In genomic region chr17:50161911-50162288, GRCh38 we compare ENCODE assay signal across 9 cellular contexts. TPM values are rescaled to one million over a fixed set of nuclear protein-coding genes. Genes with fewer than 3 reads are reported as not detected.
DNase-seq lines count a peak whose midpoint lies in the region; ATAC-seq and TF ChIP-seq lines count a peak whose summit lies in the region.
"Had no signal": no experiment of that assay in that cellular context is flagged by ENCODE, and none has a peak within 500 bp of the region (broad histone marks: within the 10 kb centered on the region; RNA-seq: fewer than 3 reads in every experiment).

No MANE protein-coding gene starts in this region.

- H3K27ac Mint-ChIP-seq in chondrocyte (ENCODE audit: unreplicated experiment) (no peak overlapping the region), nephron (peak overlapping the region; percentile 69 to 92 (median 78))

- peak overlapping the region; percentile 93 for H3K4me2 ChIP-seq in BLaER1

- H3K36me3 ChIP-seq in BLaER1 = no peaks in the 10 kb centered on the region
- H3K36me3 ChIP-seq in MG63 = no peaks in the 10 kb centered on the region

- H3K9me3 Mint-ChIP-seq in chondrocyte (ENCODE audit: low read depth) (no peaks in the 10 kb centered on the region), nephron (no peaks in the 10 kb centered on the region)

- DNase-seq in MG63 (no peak), chondrocyte (ENCODE audit: low spot score) (no peak), hypothalamus (lab: John Stamatoyannopoulos, UW) (no peak)

- H3K27ac ChIP-seq in BLaER1 = peak overlapping the region; percentile 55; the same call in 1 of the 2 replicates

- no peaks in the 10 kb centered on the region for H3K9me3 ChIP-seq in BLaER1
- H3K9me3 ChIP-seq in MG63 = no peaks in the 10 kb centered on the region

- H3K27me3 Mint-ChIP-seq in chondrocyte (ENCODE audit: low read depth) = no peaks in the 10 kb centered on the region
- H3K27me3 Mint-ChIP-seq in nephron (ENCODE audit: low read depth) = no peaks in the 10 kb centered on the region

- H3K4me1 ChIP-seq in BLaER1 = peaks cover 33% of the 10 kb centered on the region

- H3K4me3 ChIP-seq in BLaER1 = peak overlapping the region; percentile 67; the same call in 1 of the 2 replicates
- peak overlapping the region; percentile 55 for H3K4me3 ChIP-seq in MG63

- TF ChIP-seq CTCF in chondrocyte (IDR thresholded peaks at IDR 0.05) (no peak), nephron (IDR thresholded peaks at IDR 0.05; ENCODE audit: unreplicated experiment in 3 of 3) (no peak)

- H3K4me3 Mint-ChIP-seq in chondrocyte (ENCODE audit: unreplicated experiment) (peak overlapping the region; percentile 80), nephron (peak overlapping the region; percentile 86 to 88 (median 87))

- no peaks in the 10 kb centered on the region for H4K20me1 ChIP-seq in BLaER1

- peak overlapping the region; percentile 56; the same call in 1 of the 2 replicates for H3K9ac ChIP-seq in BLaER1

- H3K4me1 Mint-ChIP-seq in chondrocyte (ENCODE audit: low read depth) = peaks cover 18% of the 10 kb centered on the region
- peaks cover 29% of the 10 kb centered on the region for H3K4me1 Mint-ChIP-seq in nephron

- H3K36me3 Mint-ChIP-seq in chondrocyte (ENCODE audit: low read depth) = no peaks in the 10 kb centered on the region
- H3K36me3 Mint-ChIP-seq in nephron (ENCODE audit: low read depth) = no peaks in the 10 kb centered on the region

- ATAC-seq in HG03354 (IDR thresholded peaks at IDR 0.05; ENCODE audit: poor library complexity, severe bottlenecking, unreplicated experiment) (no peak), HG03095 (IDR thresholded peaks at IDR 0.05; ENCODE audit: unreplicated experiment) (no peak), GM18907 (IDR thresholded peaks at IDR 0.05; ENCODE audit: unreplicated experiment) (no peak)

- no peaks in the 10 kb centered on the region for H3K27me3 ChIP-seq in BLaER1
- H3K27me3 ChIP-seq in MG63 = no peaks in the 10 kb centered on the region

RNA-seq across cellular contexts. Expression of gene SGCA, which starts 3.9 kb away (rescaled TPM):
- total RNA-seq in MG63 (2014; rRNA removed; shearing (Covaris generic); ENCODE audit: low replicate concordance) = 1.1 TPM in 1 of 2 replicates, not detected in the other
- 0.85 to 5.5 TPM (median 1.3 TPM) in 3 replicates for total RNA-seq in chondrocyte
- total RNA-seq: glomerular endothelial cell had no signal

RNA-seq across cellular contexts. Expression of gene PPP1R9B, which starts 11.4 kb away (rescaled TPM):
- 56.1 and 68.2 TPM in 2 replicates for total RNA-seq in MG63 (2014; rRNA removed; shearing (Covaris generic); ENCODE audit: low replicate concordance)
- total RNA-seq in chondrocyte = 75.4 to 84.2 TPM (median 79.3 TPM) in 3 replicates

RNA-seq across cellular contexts. Expression of gene SAMD14, which starts 31.9 kb away (rescaled TPM):
- total RNA-seq in MG63 (2014; rRNA removed; shearing (Covaris generic); ENCODE audit: low replicate concordance) = not detected in 2 replicates
- total RNA-seq in chondrocyte = 26.0 to 29.4 TPM (median 27.6 TPM) in 3 replicates

RNA-seq across cellular contexts. Expression of gene COL1A1, which starts 39.5 kb away (rescaled TPM):
- 261 and 431 TPM in 2 replicates for total RNA-seq in MG63 (2014; rRNA removed; shearing (Covaris generic); ENCODE audit: low replicate concordance)
- 34,852 to 36,120 TPM (median 35,333 TPM) in 3 replicates for total RNA-seq in chondrocyte

Comparison
In these comparisons a context has a peak if more than half of its experiments do, and no peak if none do; other contexts are left out.
1. RNA of gene SAMD14, which starts 31.9 kb away (total RNA-seq): 26.0 to 29.4 TPM in chondrocyte; not detected in MG63; every median in the first group is over 10 times any median in the second.